13 cellular contexts compared by ENCODE assay signal in genomic region chr1:86082183-86082582, GRCh38.
DNase-seq lines count a peak whose midpoint lies in the region; ATAC-seq, FAIRE-seq and TF ChIP-seq lines count a peak whose summit lies in the region.
"Had no signal": no experiment of that assay in that cellular context is flagged by ENCODE, and none has a peak within 500 bp of the region (broad histone marks: within the 10 kb centered on the region; RNA-seq: fewer than 3 reads in every experiment).

No MANE protein-coding gene starts in this region.

- no peaks in the 10 kb centered on the region for H3K36me3 ChIP-seq in PC-3 (ENCODE audit: low read depth, low read length)
- H3K36me3 ChIP-seq in heart right ventricle = no peaks in the 10 kb centered on the region

- no peaks in the 10 kb centered on the region for H3F3A ChIP-seq in PC-3 (ENCODE audit: low read length, unreplicated experiment)

- no peak overlapping the region for H3K4me3 ChIP-seq in GM12864 (ENCODE audit: low read depth, low read length)
- no peak overlapping the region for H3K4me3 ChIP-seq in HFF-Myc (replicated peaks; ENCODE audit: low read depth, low read length)
- H3K4me3 ChIP-seq in PC-3 (ENCODE audit: low read length) = no peak overlapping the region
- no peak overlapping the region for H3K4me3 ChIP-seq in heart right ventricle

- DNase-seq in GM12864 (ENCODE audit: low read depth) (no peak), HFF-Myc (ENCODE audit: extremely low read depth, low read depth) (no peak), PC-3 (peak; percentile 37), glutamatergic neuron (no peak), heart right ventricle (no peak), urothelium cell line (ENCODE audit: low spot score) (no peak), GM12892 (ENCODE audit: insufficient read length) (no peak)
- no peak for DNase-seq in NK-92 treated with Interleukin-12 subunit alpha and Interleukin-12 subunit beta, amount 100 ng/mL, for 24 hours (lab: John Stamatoyannopoulos, UW)
- DNase-seq: Calu3, left ventricle myocardium superior, NCI-H524 treated with DMSO at 0.1 percent for 48 hours, retina, T-helper 17 cell had no signal

- ATAC-seq in PC-3 = peak; percentile 33; the same call in 1 of the 2 replicates
- ATAC-seq in heart right ventricle = no peak
- ATAC-seq: left ventricle myocardium superior, T-helper 17 cell had no signal

- H3K4me3 Mint-ChIP-seq in glutamatergic neuron (ENCODE audit: unreplicated experiment) = no peak overlapping the region
- H3K4me3 Mint-ChIP-seq: T-helper 17 cell had no signal

- no peak overlapping the region for H3K27ac Mint-ChIP-seq in glutamatergic neuron (ENCODE audit: unreplicated experiment)
- H3K27ac Mint-ChIP-seq: T-helper 17 cell had no signal

- no peaks in the 10 kb centered on the region for H3K27me3 Mint-ChIP-seq in glutamatergic neuron (ENCODE audit: unreplicated experiment)
- H3K27me3 Mint-ChIP-seq: T-helper 17 cell had no signal

- intact Hi-C loops in PC-3 (cut with micrococcal nuclease) (no loop called here), heart right ventricle (cut with DNase I) (no loop called here)

- H3K9ac ChIP-seq in PC-3 (ENCODE audit: low read length) = no peak overlapping the region

- no peaks in the 10 kb centered on the region for H3K4me1 Mint-ChIP-seq in glutamatergic neuron (ENCODE audit: low read depth, unreplicated experiment)

- H3K9me2 ChIP-seq in PC-3 (replicated peaks; ENCODE audit: low read length) = no peaks in the 10 kb centered on the region

- H3K79me2 ChIP-seq in PC-3 (ENCODE audit: low read length) = no peaks in the 10 kb centered on the region

- TF ChIP-seq CTCF in GM12864 (IDR thresholded peaks at IDR 0.05; ENCODE audit: low read depth, low read length, missing control alignments) (peak; percentile 48), HFF-Myc (IDR thresholded peaks at IDR 0.05; ENCODE audit: low read depth, low read length, missing control alignments) (peak; percentile 16), PC-3 (conservative IDR thresholded peaks at IDR 0.05; ENCODE audit: low read depth, low read length) (peak; percentile 48), glutamatergic neuron (IDR thresholded peaks at IDR 0.05; ENCODE audit: partially characterized antibody, unreplicated experiment) (peak; percentile 46), heart right ventricle (IDR thresholded peaks at IDR 0.05) (no peak)

- BruUV-seq in PC-3 (replicated peaks; lab: Mats Ljungman, UMichigan) = no TSS peak

- H4K20me1 ChIP-seq in PC-3 (ENCODE audit: low read length) = no peaks in the 10 kb centered on the region

- CTCF ChIA-PET in PC-3 (lab: Charles Lee) = no interaction called here

- H2AFZ ChIP-seq in PC-3 (ENCODE audit: low read length) = no peak overlapping the region

- H3K4me1 ChIP-seq in PC-3 (ENCODE audit: insufficient read depth, low read length) = no peaks in the 10 kb centered on the region
- no peaks in the 10 kb centered on the region for H3K4me1 ChIP-seq in heart right ventricle

- FAIRE-seq in urothelium cell line (lab: Jason Lieb, UNC) = no peak
- FAIRE-seq in GM12892 (lab: Jason Lieb, UNC) = no peak

- H3K9me3 ChIP-seq in PC-3 (ENCODE audit: low read length) (no peaks in the 10 kb centered on the region), heart right ventricle (peaks cover 0 to 29% (median 5%) of the 10 kb centered on the region in 11 donors)

- H3K36me3 Mint-ChIP-seq in glutamatergic neuron (ENCODE audit: unreplicated experiment) = peaks cover 8% of the 10 kb centered on the region

- POLR2A ChIA-PET in PC-3 (lab: Charles Lee; ENCODE audit: unreplicated experiment) = no interaction called here

- H3K9me3 Mint-ChIP-seq in glutamatergic neuron (ENCODE audit: unreplicated experiment) = no peaks in the 10 kb centered on the region

- no peak for TF ChIP-seq POLR2A in GM12892 (IDR thresholded peaks at IDR 0.05; ENCODE audit: low read depth, low read length)

- H3K4me2 ChIP-seq in PC-3 (ENCODE audit: low read length) = no peak overlapping the region

- no peak overlapping the region for H3K27ac ChIP-seq in PC-3 (ENCODE audit: low read length)
- H3K27ac ChIP-seq in heart right ventricle = no peak overlapping the region

- H3K27me3 ChIP-seq in PC-3 (ENCODE audit: low read length) (peaks cover 9% of the 10 kb centered on the region; the same call in 1 of the 2 replicates), heart right ventricle (no peaks in the 10 kb centered on the region)

Comparison
In these comparisons a context has a peak if more than half of its experiments do, and no peak if none do; other contexts are left out.
1. CTCF ChIP-seq: peak in GM12864 (single experiment), HFF-Myc (single experiment), PC-3 (single experiment) and glutamatergic neuron (single experiment); none in heart right ventricle (0 of 9).